23 cellular contexts compared by ENCODE assay signal in the genomic region with DNA sequence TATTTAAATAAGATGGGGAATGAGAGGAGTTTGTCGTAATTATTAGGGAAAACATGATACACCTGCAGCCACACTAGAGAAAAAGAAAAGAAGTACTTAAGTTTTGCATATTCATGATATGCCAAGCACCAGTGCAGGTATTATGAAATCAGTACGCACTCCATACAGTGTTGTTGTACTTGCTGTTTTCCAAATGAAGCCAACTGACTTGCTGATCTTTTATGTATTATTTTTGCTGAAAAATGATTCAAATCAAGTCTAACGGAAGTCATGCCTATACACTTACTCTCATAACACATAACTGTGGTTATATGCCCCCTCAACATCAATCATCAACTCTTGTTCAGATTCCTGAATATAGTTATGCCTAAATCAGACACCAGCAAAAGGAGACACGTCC.
DNase-seq lines count a peak whose midpoint lies in the region; ATAC-seq lines count a peak whose summit lies in the region.
"Had no signal": no experiment of that assay in that cellular context is flagged by ENCODE, and none has a peak within 500 bp of the region (broad histone marks: within the 10 kb centered on the region; RNA-seq: fewer than 3 reads in every experiment).

No MANE protein-coding gene starts in this region.

- no peaks in the 10 kb centered on the region for H3K36me3 Mint-ChIP-seq in stimulated activated effector memory CD8-positive, alpha-beta T cell treated with anti-CD3 and anti-CD28 coated beads, Interleukin-12 subunit alpha, Interleukin-12 subunit beta, amount 100 ng/mL, for 72 hours
- H3K36me3 Mint-ChIP-seq: CD14-positive monocyte; CD4-positive, alpha-beta memory T cell; CD4-positive, CD25-positive, alpha-beta regulatory T cell; CD8-positive, alpha-beta memory T cell had no signal

- DNase-seq in HS-5 (ENCODE audit: low read depth): peak; percentile 3
- DNase-seq in NCI-H526 (lab: John Stamatoyannopoulos, UW): peak; percentile 66 to 79
- DNase-seq in SK-N-MC (ENCODE audit: low read depth, low spot score): peak; percentile 68
- no peak for DNase-seq in retina
- no peak for DNase-seq in stimulated activated effector memory CD8-positive, alpha-beta T cell treated with anti-CD3 and anti-CD28 coated beads, Interleukin-12 subunit alpha, Interleukin-12 subunit beta, amount 100 ng/mL, for 72 hours (ENCODE audit: low spot score in 2 of 2)
- DNase-seq in NCI-H1417 (lab: John Stamatoyannopoulos, UW): no peak
- DNase-seq: 8988T; ACHN; BE2C; C1 segment of cervical spinal cord; CD4-positive, alpha-beta memory T cell; CD4-positive, CD25-positive, alpha-beta regulatory T cell; CD8-positive, alpha-beta memory T cell; COR-L47; DMS 273 treated with DMSO at 0.1 percent for 48 hours; DMS153; DMS53; DMS79; DND-41; EL; GF-D8 had no signal

- no peak overlapping the region for H3K27ac ChIP-seq in SK-N-MC
- H3K27ac ChIP-seq: BLaER1 had no signal

- ATAC-seq in stimulated activated effector memory CD8-positive, alpha-beta T cell treated with anti-CD3 and anti-CD28 coated beads, Interleukin-12 subunit alpha, Interleukin-12 subunit beta, amount 100 ng/mL, for 72 hours: no peak

- H3K27ac Mint-ChIP-seq in stimulated activated effector memory CD8-positive, alpha-beta T cell treated with anti-CD3 and anti-CD28 coated beads, Interleukin-12 subunit alpha, Interleukin-12 subunit beta, amount 100 ng/mL, for 72 hours: no peak overlapping the region
- H3K27ac Mint-ChIP-seq: CD14-positive monocyte; CD4-positive, CD25-positive, alpha-beta regulatory T cell; CD8-positive, alpha-beta memory T cell had no signal

- no peak overlapping the region for H3K4me3 Mint-ChIP-seq in stimulated activated effector memory CD8-positive, alpha-beta T cell treated with anti-CD3 and anti-CD28 coated beads, Interleukin-12 subunit alpha, Interleukin-12 subunit beta, amount 100 ng/mL, for 72 hours
- H3K4me3 Mint-ChIP-seq: CD14-positive monocyte; CD4-positive, alpha-beta memory T cell; CD4-positive, CD25-positive, alpha-beta regulatory T cell; CD8-positive, alpha-beta memory T cell had no signal

- H3K36me3 ChIP-seq in SK-N-MC (ENCODE audit: insufficient read depth, low read length): no peaks in the 10 kb centered on the region
- H3K36me3 ChIP-seq: BE2C, BLaER1 had no signal

- no peak overlapping the region for H3K9ac ChIP-seq in SK-N-MC (ENCODE audit: insufficient read length)
- H3K9ac ChIP-seq: BLaER1 had no signal

- H3K9me3 Mint-ChIP-seq in stimulated activated effector memory CD8-positive, alpha-beta T cell treated with anti-CD3 and anti-CD28 coated beads, Interleukin-12 subunit alpha, Interleukin-12 subunit beta, amount 100 ng/mL, for 72 hours: peaks cover 14% of the 10 kb centered on the region
- H3K9me3 Mint-ChIP-seq: CD14-positive monocyte had no signal

- H3K4me3 ChIP-seq in SK-N-MC: 0 out of 2 replicates have a peak overlapping the region, but pooled peaks have one; percentile 14
- H3K4me3 ChIP-seq: BLaER1 had no signal

- H3K9me3 ChIP-seq in SK-N-MC (ENCODE audit: low read depth, low read length): no peaks in the 10 kb centered on the region
- H3K9me3 ChIP-seq: BE2C, BLaER1 had no signal

- no peaks in the 10 kb centered on the region for H3K4me1 Mint-ChIP-seq in stimulated activated effector memory CD8-positive, alpha-beta T cell treated with anti-CD3 and anti-CD28 coated beads, Interleukin-12 subunit alpha, Interleukin-12 subunit beta, amount 100 ng/mL, for 72 hours
- H3K4me1 Mint-ChIP-seq: CD14-positive monocyte; CD4-positive, alpha-beta memory T cell; CD4-positive, CD25-positive, alpha-beta regulatory T cell; CD8-positive, alpha-beta memory T cell had no signal

Comparison
In these comparisons a context has a peak if more than half of its experiments do, and no peak if none do; other contexts are left out.
1. DNase-seq: peak in HS-5 (single experiment), NCI-H526 (2 of 2) and SK-N-MC (single experiment); none in retina (single experiment), stimulated activated effector memory CD8-positive, alpha-beta T cell treated with anti-CD3 and anti-CD28 coated beads, Interleukin-12 subunit alpha, Interleukin-12 subunit beta, amount 100 ng/mL, for 72 hours (0 of 2) and NCI-H1417 (0 of 3).